In the genomic region with DNA sequence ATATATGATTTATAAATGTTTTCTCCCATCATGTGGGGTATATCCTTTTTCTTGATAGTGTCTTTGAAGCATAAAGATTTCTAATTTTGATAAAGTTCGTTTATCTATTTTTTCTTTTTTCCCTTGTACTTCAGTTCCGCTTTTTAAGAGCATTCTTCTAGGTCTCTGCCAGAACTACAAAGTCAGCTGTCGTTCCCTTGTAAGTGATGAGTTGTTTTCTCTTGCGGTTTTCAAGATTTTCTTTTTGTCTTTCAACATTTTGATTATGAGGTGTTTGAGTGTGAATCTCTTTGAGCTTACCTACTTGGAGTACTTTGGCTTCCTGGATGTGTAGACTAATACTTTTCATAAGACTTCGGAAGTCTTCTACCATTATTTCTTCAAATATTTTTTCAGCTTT, we compare ENCODE assay signal across 37 cellular contexts. TPM values are rescaled to one million over a fixed set of nuclear protein-coding genes. Genes with fewer than 3 reads are reported as not detected.
"Had no signal": no experiment of that assay in that cellular context is flagged by ENCODE, and none has a peak within 500 bp of the region (broad histone marks: within the 10 kb centered on the region; RNA-seq: fewer than 3 reads in every experiment).

No MANE protein-coding gene starts in this region.

- H3K4me2 ChIP-seq: PC-9 had no signal

- DNase-seq: activated CD4-positive, alpha-beta T cell treated with anti-CD3 and anti-CD28 coated beads for 1 hour; activated CD4-positive, alpha-beta T cell treated with anti-CD3 and anti-CD28 coated beads for 48 hours; activated CD4-positive, alpha-beta T cell treated with anti-CD3 and anti-CD28 coated beads, Interleukin-2, amount 50 U/mL, for 4 hours; activated CD4-positive, CD25-positive, alpha-beta regulatory T cell; activated CD8-positive, alpha-beta T cell treated with anti-CD3 and anti-CD28 coated beads for 36 hours; activated effector memory CD4-positive, alpha-beta T cell treated with anti-CD3 and anti-CD28 coated beads, Interleukin-2, amount 50 U/mL, for 16 hours; activated naive CD4-positive, alpha-beta T cell; activated naive CD4-positive, alpha-beta T cell treated with anti-CD3 and anti-CD28 coated beads, Interleukin-2, amount 50 U/mL, for 16 hours; activated naive CD8-positive, alpha-beta T cell treated with anti-CD3 and anti-CD28 coated beads for 36 hours; activated T-cell treated with anti-CD3 and anti-CD28 coated beads, Interleukin-2, amount 50 U/mL, for 1 hour; activated T-cell treated with anti-CD3 and anti-CD28 coated beads, Interleukin-2, amount 50 U/mL, for 72 hours; amniotic stem cell; aorta; MG63; NCI-H1048; NCI-H1105 treated with DMSO at 0.1 percent for 48 hours; NCI-H1436; NCI-H1694; NCI-H1930; NCI-H2081 treated with DMSO at 0.1 percent for 48 hours; NCI-H226; NCI-H446 treated with DMSO at 0.1 percent for 48 hours; NCI-H524; NK-92 treated with Interleukin-12 subunit alpha and Interleukin-12 subunit beta, amount 100 ng/mL, for 24 hours; PC-9; SHP77; SJCRH30; T1000; WERI-Rb-1 had no signal

- H3K27me3 ChIP-seq: cardiac muscle cell, MG63, SJCRH30 had no signal

- H3K27ac Mint-ChIP-seq: activated CD8-positive, alpha-beta T cell treated with anti-CD3 and anti-CD28 coated beads for 36 hours; activated naive CD8-positive, alpha-beta T cell treated with anti-CD3 and anti-CD28 coated beads for 36 hours; activated T-cell treated with anti-CD3 and anti-CD28 coated beads, Interleukin-2, amount 50 U/mL, for 72 hours; activated T-helper 17 cell treated with anti-CD3 and anti-CD28 coated beads, Interleukin-2, amount 50 U/mL, for 72 hours had no signal

- H3K4me3 Mint-ChIP-seq: activated CD8-positive, alpha-beta T cell treated with anti-CD3 and anti-CD28 coated beads for 36 hours; activated naive CD8-positive, alpha-beta T cell treated with anti-CD3 and anti-CD28 coated beads for 36 hours; activated T-cell treated with anti-CD3 and anti-CD28 coated beads, Interleukin-2, amount 50 U/mL, for 72 hours; activated T-helper 17 cell treated with anti-CD3 and anti-CD28 coated beads, Interleukin-2, amount 50 U/mL, for 72 hours had no signal

- H2AFZ ChIP-seq: PC-9 had no signal

- H3K4me3 ChIP-seq: cardiac muscle cell, K562, MG63, PC-9, SJCRH30, SK-N-MC had no signal

- H3K27ac ChIP-seq: cardiac muscle cell, PC-9, SJCRH30, SK-N-MC, WERI-Rb-1 had no signal

- ATAC-seq: activated CD8-positive, alpha-beta T cell treated with anti-CD3 and anti-CD28 coated beads for 36 hours; activated T-cell treated with anti-CD3 and anti-CD28 coated beads, Interleukin-2, amount 50 U/mL, for 72 hours; activated T-helper 17 cell treated with anti-CD3 and anti-CD28 coated beads, Interleukin-2, amount 50 U/mL, for 72 hours; K562 had no signal

- H3K36me3 ChIP-seq: cardiac muscle cell, MG63, SJCRH30 had no signal

- H3K9me3 ChIP-seq: MG63, SJCRH30 had no signal

- FAIRE-seq: K562, RCC 7860 had no signal

- H3K4me1 Mint-ChIP-seq: activated naive CD8-positive, alpha-beta T cell treated with anti-CD3 and anti-CD28 coated beads for 36 hours; activated T-helper 17 cell treated with anti-CD3 and anti-CD28 coated beads, Interleukin-2, amount 50 U/mL, for 72 hours had no signal

RNA-seq across cellular contexts. Expression of gene PRICKLE2, which starts 9.3 kb away (rescaled TPM):
- total RNA-seq: activated CD8-positive, alpha-beta memory T cell treated with anti-CD3 and anti-CD28 coated beads for 36 hours; activated CD8-positive, alpha-beta T cell treated with anti-CD3 and anti-CD28 coated beads for 36 hours; activated naive CD8-positive, alpha-beta T cell treated with anti-CD3 and anti-CD28 coated beads for 36 hours; activated T-helper 17 cell treated with anti-CD3 and anti-CD28 coated beads, Interleukin-2, amount 50 U/mL, for 72 hours; T-helper 1 cell treated with Interleukin-12 subunit alpha and Interleukin-12 subunit beta and Interleukin-4 antibody, amounts not matched to agents 30 ng/mL and 1 ng/mL, for 36 hours; T-helper 2 cell treated with Interferon-gamma antibody and Interleukin-4, amounts not matched to agents 100 ng/mL and 5 ng/mL, for 36 hours had no signal
